In genomic region chr22:35383679-35384071, GRCh38 we compare ENCODE assay signal across 31 cellular contexts. TPM values are rescaled to one million over a fixed set of nuclear protein-coding genes. Genes with fewer than 3 reads are reported as not detected.
DNase-seq lines count a peak whose midpoint lies in the region; ATAC-seq, FAIRE-seq and TF ChIP-seq lines count a peak whose summit lies in the region.
"Had no signal": no experiment of that assay in that cellular context is flagged by ENCODE, and none has a peak within 500 bp of the region (broad histone marks: within the 10 kb centered on the region; RNA-seq: fewer than 3 reads in every experiment).

No MANE protein-coding gene starts in this region.

- H3K9me3 ChIP-seq in kidney (ENCODE audit: control insufficient read depth in 1 of 2, low read length in 2 of 2) (no peaks in the 10 kb centered on the region), gastrocnemius medialis (no peaks in the 10 kb centered on the region), adrenal gland (replicated peaks in 1 of 3) (no peaks in the 10 kb centered on the region), OCI-LY7 (ENCODE audit: low read length) (no peaks in the 10 kb centered on the region)
- H3K9me3 ChIP-seq: neutrophil, sigmoid colon, tibial nerve had no signal

- no peak overlapping the region for H3K4me2 ChIP-seq in OCI-LY7 (ENCODE audit: low read length)

- no peak overlapping the region for H3K9ac ChIP-seq in kidney (ENCODE audit: low read length in 2 of 2)

- WGBS in adrenal gland, 4 donors = 78 to 85% (median 80%) methylated on average over 3 of the region's 3 CpGs

- CTCF ChIA-PET in OCI-LY7 (lab: Charles Lee; ENCODE audit: unreplicated experiment) = no interaction called here

- H4K20me1 ChIP-seq in OCI-LY7 (ENCODE audit: insufficient read depth, low read length) = no peaks in the 10 kb centered on the region

- peak overlapping the region; percentile 51 for H3K4me3 ChIP-seq in ACC112 (ENCODE audit: low read depth, low read length)
- peak overlapping the region; percentile 82 to 88 for H3K4me3 ChIP-seq in kidney (ENCODE audit: low read length in 2 of 2)
- H3K4me3 ChIP-seq in gastrocnemius medialis = no peak overlapping the region
- H3K4me3 ChIP-seq in adrenal gland = peak overlapping the region in 1 of 4 donors; percentile 60
- no peak overlapping the region for H3K4me3 ChIP-seq in OCI-LY7 (ENCODE audit: low read depth, low read length, poor library complexity, severe bottlenecking)
- H3K4me3 ChIP-seq: tibial nerve had no signal

- H2AFZ ChIP-seq in ACC112 (ENCODE audit: low read length, unreplicated experiment) (no peak overlapping the region), OCI-LY7 (ENCODE audit: low read length) (no peak overlapping the region)

- intact Hi-C loops in kidney (cut with DNase I) = no loop called here
- intact Hi-C loops in gastrocnemius medialis (cut with DNase I; ENCODE audit: low total_unique reads) = no loop called here
- intact Hi-C loops in adrenal gland (cut with DNase I) = no loop called here
- intact Hi-C loops in OCI-LY7 (cut with micrococcal nuclease; ENCODE audit: unreplicated experiment) = no loop called here

- H3K9me2 ChIP-seq in OCI-LY7 (ENCODE audit: insufficient read depth, low read length) = no peaks in the 10 kb centered on the region

- FAIRE-seq in kidney (lab: Jason Lieb, UNC) = no peak
- FAIRE-seq: endometrium, GM12891 had no signal

- TF ChIP-seq POLR2A in gastrocnemius medialis (IDR thresholded peaks at IDR 0.05) (no peak), adrenal gland (IDR thresholded peaks at IDR 0.05) (no peak)

- peaks cover 19% of the 10 kb centered on the region for H3K4me1 ChIP-seq in ACC112 (ENCODE audit: control insufficient read depth, insufficient read depth, low read length, unreplicated experiment)
- peaks cover 6 to 11% of the 10 kb centered on the region in 2 donors for H3K4me1 ChIP-seq in kidney (ENCODE audit: control insufficient read depth in 1 of 2, insufficient read depth in 1 of 2, low read depth in 1 of 2, low read length in 2 of 2)
- H3K4me1 ChIP-seq in gastrocnemius medialis = peaks cover 33 to 37% of the 10 kb centered on the region in 2 donors
- peaks cover 20 to 24% of the 10 kb centered on the region in 2 donors for H3K4me1 ChIP-seq in adrenal gland (replicated peaks in 1 of 2)
- H3K4me1 ChIP-seq in OCI-LY7 (ENCODE audit: insufficient read depth, low read length, poor library complexity, severe bottlenecking) = peaks cover 28% of the 10 kb centered on the region

- peaks cover 8% of the 10 kb centered on the region; the same call in 1 of the 2 replicates for H3K36me3 ChIP-seq in ACC112 (ENCODE audit: insufficient read depth, low read length)
- peaks cover 0 to 9% of the 10 kb centered on the region in 2 donors for H3K36me3 ChIP-seq in kidney (ENCODE audit: control insufficient read depth in 1 of 2, insufficient read depth in 2 of 2, low read length in 2 of 2)
- peaks cover 0 to 56% of the 10 kb centered on the region in 2 donors for H3K36me3 ChIP-seq in gastrocnemius medialis
- H3K36me3 ChIP-seq in adrenal gland (replicated peaks in 1 of 2) = peaks cover 0 to 46% of the 10 kb centered on the region in 2 donors
- no peaks in the 10 kb centered on the region for H3K36me3 ChIP-seq in OCI-LY7 (ENCODE audit: insufficient read depth, low read length)

- H3K79me2 ChIP-seq in ACC112 (ENCODE audit: control insufficient read depth, insufficient read depth, low read length, unreplicated experiment) (peaks cover 22% of the 10 kb centered on the region), OCI-LY7 (ENCODE audit: insufficient read depth, low read depth, low read length) (no peaks in the 10 kb centered on the region)

- BruUV-seq in OCI-LY7 (replicated peaks; lab: Mats Ljungman, UMichigan) = no TSS peak

- in situ Hi-C loops in gastrocnemius medialis (cut with MboI; ENCODE audit: low sequenced_read_pairs in 4 of 4) = no loop called here

- DNase-seq in amniotic epithelial cell (ENCODE audit: low read depth) (peak; percentile 81), kidney (no peak), gastrocnemius medialis (no peak), adrenal gland (no peak), OCI-LY7 (ENCODE audit: low spot score) (no peak), hippocampal formation (lab: John Stamatoyannopoulos, UW) (no peak)
- DNase-seq: 8988T; activated CD4-positive, alpha-beta memory T cell treated with anti-CD3 and anti-CD28 coated beads for 36 hours; activated CD4-positive, CD25-positive, alpha-beta regulatory T cell treated with anti-CD3 and anti-CD28 coated beads, Interleukin-2, amount 50 U/mL, for 72 hours; activated naive CD4-positive, alpha-beta T cell treated with anti-CD3 and anti-CD28 coated beads for 36 hours; amniotic stem cell; CD4-positive, alpha-beta memory T cell; DMS 273 treated with DMSO at 0.1 percent for 48 hours; H9; immature natural killer cell; Karpas-422; naive B cell; NCI-H1417 treated with DMSO at 0.1 percent for 48 hours; NCI-H2029 treated with DMSO at 0.1 percent for 48 hours; NK-92 treated with Interleukin-12 subunit alpha and Interleukin-12 subunit beta, amount 100 ng/mL, for 24 hours; SHP77 treated with DMSO at 0.1 percent for 48 hours; sigmoid colon; stimulated activated CD4-positive, alpha-beta T cell treated with anti-CD3 and anti-CD28 coated beads, Interleukin-15, amount 100 ng/mL, for 24 hours; stimulated activated CD4-positive, alpha-beta T cell treated with anti-CD3 and anti-CD28 coated beads, Interleukin-4, amount 100 ng/mL, for 4 hours had no signal

- POLR2A ChIA-PET in OCI-LY7 (lab: Charles Lee) = no interaction called here

- ATAC-seq in gastrocnemius medialis = no peak
- ATAC-seq in GM19455 (IDR thresholded peaks at IDR 0.05; ENCODE audit: unreplicated experiment) = no peak

- no peak overlapping the region for H3K27ac ChIP-seq in ACC112 (ENCODE audit: low read depth, low read length)
- peak overlapping the region in 1 of 2 donors; percentile 73 for H3K27ac ChIP-seq in kidney (ENCODE audit: low read depth in 2 of 2, low read length in 2 of 2)
- H3K27ac ChIP-seq in gastrocnemius medialis = peak overlapping the region in 3 of 4 donors; percentile 19 to 91 (median 46)
- no peak overlapping the region for H3K27ac ChIP-seq in adrenal gland
- no peak overlapping the region for H3K27ac ChIP-seq in OCI-LY7 (ENCODE audit: low read depth, low read length, poor library complexity, severe bottlenecking)
- H3K27ac ChIP-seq: HL-60, neutrophil, sigmoid colon had no signal

- no peaks in the 10 kb centered on the region for H3K27me3 ChIP-seq in ACC112 (ENCODE audit: insufficient read depth, low read length)
- no peaks in the 10 kb centered on the region for H3K27me3 ChIP-seq in gastrocnemius medialis
- no peaks in the 10 kb centered on the region for H3K27me3 ChIP-seq in adrenal gland
- H3K27me3 ChIP-seq: sigmoid colon, tibial nerve had no signal

- no peak for TF ChIP-seq CTCF in kidney (IDR thresholded peaks at IDR 0.05; ENCODE audit: borderline replicate concordance, extremely low read depth, insufficient read depth)
- TF ChIP-seq CTCF in gastrocnemius medialis (IDR thresholded peaks at IDR 0.05 in 4 of 5, conservative IDR thresholded peaks at IDR 0.05 in 1 of 5) = no peak
- no peak for TF ChIP-seq CTCF in adrenal gland (IDR thresholded peaks at IDR 0.05)
- no peak for TF ChIP-seq CTCF in OCI-LY7 (conservative IDR thresholded peaks at IDR 0.05; ENCODE audit: low read length)

RNA-seq across cellular contexts. Expression of gene HMOX1, which starts 2.8 kb away (rescaled TPM):
- total RNA-seq in kidney (37.7 TPM), gastrocnemius medialis (100 to 1,000 TPM in 1 of 4 donors, 10 to 100 TPM in 3; 11.4 to 131 (median 22.2) TPM), adrenal gland (100 to 1,000 TPM in 2 of 8 donors, 10 to 100 TPM in 6; 30.8 to 578 (median 57.4) TPM), OCI-LY7 (2022) (8.5 and 13.9 TPM in 2 replicates)
- polyA plus RNA-seq in kidney (ENCODE audit: insufficient read depth, low read depth, low replicate concordance) (234 TPM), adrenal gland (10 to 100 TPM; 15.4 to 27.6 (median 27.3) TPM)
- total RNA-seq in OCI-LY7 (2014; rRNA removed; shearing (Covaris generic)) = 2.2 and 2.9 TPM in 2 replicates

RNA-seq across cellular contexts. Expression of gene MCM5, which starts 16.3 kb away (rescaled TPM):
- total RNA-seq in kidney (26.4 TPM), gastrocnemius medialis (10 to 100 TPM in 3 of 4 donors, 1 to 10 TPM in 1; 7.1 to 19.3 (median 14.9) TPM), adrenal gland (10 to 100 TPM in 7 of 8 donors, 1 to 10 TPM in 1; 9.0 to 20.1 (median 16.4) TPM), OCI-LY7 (2022) (360 TPM in 2 replicates)
- polyA plus RNA-seq in kidney (ENCODE audit: insufficient read depth, low read depth, low replicate concordance) (10.2 TPM), adrenal gland (1 to 10 TPM; 3.9 to 9.6 (median 7.0) TPM)
- total RNA-seq in OCI-LY7 (2014; rRNA removed; shearing (Covaris generic)) = 178 and 242 TPM in 2 replicates

Comparison
In these comparisons a context has a peak if more than half of its experiments do, and no peak if none do; other contexts are left out.
1. H3K27ac ChIP-seq: peak in gastrocnemius medialis (3 of 4); none in ACC112 (single experiment), adrenal gland (0 of 5) and OCI-LY7 (single experiment).
2. H3K4me3 ChIP-seq: peak in ACC112 (single experiment) and kidney (2 of 2); none in gastrocnemius medialis (0 of 4) and OCI-LY7 (single experiment).